ENCODE assay signal across 13 cellular contexts in genomic region chr20:48626938-48627736, GRCh38.
DNase-seq lines count a peak whose midpoint lies in the region; ATAC-seq and TF ChIP-seq lines count a peak whose summit lies in the region.
"Had no signal": no experiment of that assay in that cellular context is flagged by ENCODE, and none has a peak within 500 bp of the region (broad histone marks: within the 10 kb centered on the region; RNA-seq: fewer than 3 reads in every experiment).

No MANE protein-coding gene starts in this region.

- H3K4me3 Mint-ChIP-seq in activated T-cell treated with anti-CD3 and anti-CD28 coated beads, Interleukin-2, amount 50 U/mL, for 24 hours: no peak overlapping the region
- H3K4me3 Mint-ChIP-seq in T-helper 17 cell (no peak overlapping the region), Calu3 (ENCODE audit: low read depth, unreplicated experiment) (no peak overlapping the region)
- H3K4me3 Mint-ChIP-seq: activated T-cell treated with anti-CD3 and anti-CD28 coated beads, Interleukin-2, amount 50 U/mL, for 4 hours had no signal

- CTCF ChIA-PET in Calu3 (lab: Charles Lee): interaction anchor here (0.6 kb wide), 2 partner anchors 454 to 1156 kb away, joined by 3 to 4 read pairs; no protein-coding TSS in a partner anchor

- peaks cover 76% of the 10 kb centered on the region for H3K36me3 Mint-ChIP-seq in activated T-cell treated with anti-CD3 and anti-CD28 coated beads, Interleukin-2, amount 50 U/mL, for 24 hours (ENCODE audit: low read depth)
- H3K36me3 Mint-ChIP-seq in T-helper 17 cell (ENCODE audit: low read depth): peaks cover 2% of the 10 kb centered on the region
- no peaks in the 10 kb centered on the region for H3K36me3 Mint-ChIP-seq in Calu3 (ENCODE audit: insufficient read depth, unreplicated experiment)

- peak overlapping the region; percentile 40 for H3K27ac Mint-ChIP-seq in activated T-cell treated with anti-CD3 and anti-CD28 coated beads, Interleukin-2, amount 50 U/mL, for 24 hours
- peak overlapping the region; percentile 91 for H3K27ac Mint-ChIP-seq in T-helper 17 cell
- H3K27ac Mint-ChIP-seq in Calu3 (ENCODE audit: unreplicated experiment): no peak overlapping the region

- no peaks in the 10 kb centered on the region for H3K9me3 ChIP-seq in T-helper 17 cell (ENCODE audit: control insufficient read depth, low read length, poor library complexity, severe bottlenecking)

- no peak for DNase-seq in activated T-cell treated with anti-CD3 and anti-CD28 coated beads, Interleukin-2, amount 50 U/mL, for 24 hours
- DNase-seq in activated T-cell treated with anti-CD3 and anti-CD28 coated beads for 4 hours (no peak), T-helper 17 cell (no peak), posterior vena cava (ENCODE audit: low spot score) (peak; percentile 78), pons (ENCODE audit: low spot score) (no peak), NCI-H2227 (lab: John Stamatoyannopoulos, UW; ENCODE audit: unreplicated experiment) (no peak), Calu3 (no peak)
- DNase-seq: activated T-cell treated with anti-CD3 and anti-CD28 coated beads, Interleukin-2, amount 50 U/mL, for 4 hours; DMS 273 treated with DMSO at 0.1 percent for 48 hours; hippocampal formation; left colon; NCI-H510A had no signal

- TF ChIP-seq CTCF in Calu3 (IDR thresholded peaks at IDR 0.05; ENCODE audit: unreplicated experiment): no peak

- H3K27ac ChIP-seq in cingulate gyrus (ENCODE audit: low read depth, low read length): peak overlapping the region; percentile 20

- ATAC-seq in T-helper 17 cell: no peak
- ATAC-seq: left colon had no signal

- H3K4me1 Mint-ChIP-seq in activated T-cell treated with anti-CD3 and anti-CD28 coated beads, Interleukin-2, amount 50 U/mL, for 24 hours (ENCODE audit: low read depth): peaks cover 12% of the 10 kb centered on the region
- H3K4me1 Mint-ChIP-seq in T-helper 17 cell: peaks cover 18% of the 10 kb centered on the region
- peaks cover under 1% of the 10 kb centered on the region for H3K4me1 Mint-ChIP-seq in Calu3 (ENCODE audit: low read depth, unreplicated experiment)

- intact Hi-C loops in posterior vena cava (cut with DNase I) (no loop called here), Calu3 (cut with micrococcal nuclease; ENCODE audit: unreplicated experiment) (no loop called here)

- H3K9me3 Mint-ChIP-seq in activated T-cell treated with anti-CD3 and anti-CD28 coated beads, Interleukin-2, amount 50 U/mL, for 24 hours: no peaks in the 10 kb centered on the region
- no peaks in the 10 kb centered on the region for H3K9me3 Mint-ChIP-seq in Calu3 (ENCODE audit: low read depth, unreplicated experiment)
- H3K9me3 Mint-ChIP-seq: activated T-cell treated with anti-CD3 and anti-CD28 coated beads, Interleukin-2, amount 50 U/mL, for 4 hours had no signal

- BruUV-seq in Calu3 (replicated peaks; lab: Mats Ljungman, UMichigan): no TSS peak

- no peaks in the 10 kb centered on the region for H3K27me3 Mint-ChIP-seq in activated T-cell treated with anti-CD3 and anti-CD28 coated beads, Interleukin-2, amount 50 U/mL, for 24 hours
- no peaks in the 10 kb centered on the region for H3K27me3 Mint-ChIP-seq in T-helper 17 cell
- no peaks in the 10 kb centered on the region for H3K27me3 Mint-ChIP-seq in Calu3 (ENCODE audit: unreplicated experiment)
